In genomic region chr16:4290236-4290830, GRCh38 we compare ENCODE assay signal across 9 cellular contexts. TPM values are rescaled to one million over a fixed set of nuclear protein-coding genes. Genes with fewer than 3 reads are reported as not detected.
DNase-seq lines count a peak whose midpoint lies in the region; ATAC-seq and TF ChIP-seq lines count a peak whose summit lies in the region.
"Had no signal": no experiment of that assay in that cellular context is flagged by ENCODE, and none has a peak within 500 bp of the region (broad histone marks: within the 10 kb centered on the region; RNA-seq: fewer than 3 reads in every experiment).

No MANE protein-coding gene starts in this region.

- H3K27ac Mint-ChIP-seq in nephron, result peak overlapping the region; percentile 44 to 51 (median 49)

- ATAC-seq in GM21825 (IDR thresholded peaks at IDR 0.05; ENCODE audit: unreplicated experiment) (no peak), HG02970 (IDR thresholded peaks at IDR 0.05; ENCODE audit: low FRiP score, unreplicated experiment) (no peak), GM21528 (IDR thresholded peaks at IDR 0.05; ENCODE audit: low FRiP score, unreplicated experiment) (no peak)

- H3K9me3 ChIP-seq in MG63, result no peaks in the 10 kb centered on the region

- no peaks in the 10 kb centered on the region for H3K36me3 Mint-ChIP-seq in nephron (ENCODE audit: low read depth)

- peak; percentile 20 for TF ChIP-seq CTCF in cardiac fibroblast (IDR thresholded peaks at IDR 0.05; ENCODE audit: low read depth, low read length)
- peak in 2 of 3 experiments; percentile 6 to 26 for TF ChIP-seq CTCF in nephron (IDR thresholded peaks at IDR 0.05; ENCODE audit: unreplicated experiment in 3 of 3)

- no peaks in the 10 kb centered on the region for H3K27me3 Mint-ChIP-seq in nephron (ENCODE audit: low read depth)

- no peaks in the 10 kb centered on the region for H3K27me3 ChIP-seq in MG63

- no peaks in the 10 kb centered on the region for H3K9me3 Mint-ChIP-seq in nephron

- no peak overlapping the region for H3K4me3 Mint-ChIP-seq in nephron

- no peaks in the 10 kb centered on the region for H3K36me3 ChIP-seq in MG63

- peak; percentile 76 for DNase-seq in Daoy (ENCODE audit: low read depth)
- DNase-seq in MG63, result peak; percentile 79
- DNase-seq in cardiac fibroblast (ENCODE audit: low read depth in 2 of 2), result peak; percentile 78 to 92
- no peak for DNase-seq in activated gamma-delta T cell treated with Interleukin-2 at 50 U/mL for 16 hours
- DNase-seq: NCI-H526 treated with DMSO at 0.1 percent for 48 hours had no signal

- peaks cover 42% of the 10 kb centered on the region for H3K4me1 Mint-ChIP-seq in nephron

- H3K4me3 ChIP-seq in MG63 (no peak overlapping the region), cardiac fibroblast (replicated peaks in 1 of 2; ENCODE audit: low read depth in 2 of 2, low read length in 2 of 2) (no peak overlapping the region)

RNA-seq across cellular contexts. Expression of gene TFAP4, which starts 17.5 kb away (rescaled TPM):
- total RNA-seq in Daoy (2014; rRNA removed; shearing (Covaris generic)), result 13.4 and 14.1 TPM in 2 replicates
- 28.5 and 42.2 TPM in 2 replicates for total RNA-seq in MG63 (2014; rRNA removed; shearing (Covaris generic); ENCODE audit: low replicate concordance)

RNA-seq across cellular contexts. Expression of gene GLIS2, which starts 25.5 kb away (rescaled TPM):
- 0.36 and 0.46 TPM in 2 replicates for total RNA-seq in Daoy (2014; rRNA removed; shearing (Covaris generic))
- 0.22 and 2.1 TPM in 2 replicates for total RNA-seq in MG63 (2014; rRNA removed; shearing (Covaris generic); ENCODE audit: low replicate concordance)

RNA-seq across cellular contexts. Expression of gene SRL, which starts 48.5 kb away (rescaled TPM):
- not detected in 2 replicates for total RNA-seq in Daoy (2014; rRNA removed; shearing (Covaris generic))
- 0.03 TPM in 1 of 2 replicates, not detected in the other for total RNA-seq in MG63 (2014; rRNA removed; shearing (Covaris generic); ENCODE audit: low replicate concordance)
